8 cellular contexts compared by ENCODE assay signal in the genomic region with DNA sequence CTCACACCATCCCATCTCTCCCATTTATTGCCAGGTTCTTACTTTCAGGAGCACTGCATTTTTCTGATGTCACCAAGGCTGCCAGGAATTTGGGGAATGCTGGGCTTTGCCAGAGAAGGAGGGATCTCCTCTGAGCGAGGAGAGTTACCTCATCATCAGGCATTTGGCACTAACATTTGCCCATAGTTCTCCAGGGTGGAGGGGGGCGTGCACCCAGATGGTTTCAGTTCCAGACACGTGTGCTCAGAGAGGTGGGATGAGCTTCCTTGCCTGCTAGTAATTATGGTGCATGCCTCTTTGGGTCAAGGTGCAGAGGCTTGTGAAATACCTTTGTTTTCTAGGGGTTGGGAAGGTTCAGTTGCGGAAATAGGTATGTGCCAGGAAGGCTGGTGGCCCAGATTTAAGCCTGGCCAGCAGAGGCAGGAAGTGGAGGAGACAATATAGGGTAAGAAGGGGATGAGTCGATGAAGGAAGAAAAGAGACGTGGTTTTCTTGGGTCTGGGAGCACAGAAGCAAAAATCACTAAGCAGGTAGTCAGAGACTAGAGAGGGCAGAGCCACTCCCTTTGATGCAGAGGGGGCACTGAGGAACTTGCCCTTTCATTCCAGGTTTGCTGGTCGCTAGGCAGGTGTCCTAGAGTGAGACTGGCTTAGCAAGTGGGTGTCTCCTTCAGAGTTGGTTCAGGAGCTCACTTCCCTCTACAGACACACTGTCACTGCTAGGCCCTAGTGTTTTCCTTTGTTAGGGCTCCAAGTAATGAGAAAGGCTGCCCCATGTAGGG. TPM values are rescaled to one million over a fixed set of nuclear protein-coding genes. Genes with fewer than 3 reads are reported as not detected.
DNase-seq lines count a peak whose midpoint lies in the region; ATAC-seq and TF ChIP-seq lines count a peak whose summit lies in the region.

No MANE protein-coding gene starts in this region.

- H3K36me3 ChIP-seq in Caco-2 (ENCODE audit: control insufficient read depth, insufficient read depth, low read length), result no peaks in the 10 kb centered on the region; the same call in 1 of the 2 replicates

- no peaks in the 10 kb centered on the region for H3K27me3 ChIP-seq in Caco-2 (replicated peaks; ENCODE audit: control insufficient read depth, insufficient read depth, low read length)

- peak overlapping the region; percentile 89 for H3K27ac Mint-ChIP-seq in Caco-2 (ENCODE audit: unreplicated experiment)
- H3K27ac Mint-ChIP-seq in nephron, result peak overlapping the region in 2 of 3 experiments; percentile 1 to 33
- H3K27ac Mint-ChIP-seq in stimulated activated memory B cell treated with anti-CD40 and anti-IgM and Interleukin-4, amounts not matched to agents 10 μg/mL and 1 μg/mL and 100 μg/mL, for 72 hours, result no peak overlapping the region

- peaks cover 65% of the 10 kb centered on the region for H3K36me3 Mint-ChIP-seq in Caco-2 (ENCODE audit: insufficient read depth, unreplicated experiment)
- H3K36me3 Mint-ChIP-seq in nephron (ENCODE audit: low read depth), result no peaks in the 10 kb centered on the region
- no peaks in the 10 kb centered on the region for H3K36me3 Mint-ChIP-seq in stimulated activated memory B cell treated with anti-CD40 and anti-IgM and Interleukin-4, amounts not matched to agents 10 μg/mL and 1 μg/mL and 100 μg/mL, for 72 hours

- H3K4me1 Mint-ChIP-seq in Caco-2 (ENCODE audit: low read depth, unreplicated experiment) (peaks cover 62% of the 10 kb centered on the region), nephron (peaks cover 14% of the 10 kb centered on the region)
- H3K4me1 Mint-ChIP-seq in stimulated activated memory B cell treated with anti-CD40 and anti-IgM and Interleukin-4, amounts not matched to agents 10 μg/mL and 1 μg/mL and 100 μg/mL, for 72 hours, result no peaks in the 10 kb centered on the region

- CTCF ChIA-PET in Caco-2 (lab: Charles Lee), result no interaction called here

- H3K4me3 ChIP-seq in Caco-2 (ENCODE audit: low read depth, low read length) (no peak overlapping the region), epithelial cell of proximal tubule (ENCODE audit: low read depth, low read length) (peak overlapping the region; percentile 17)

- H3K27me3 Mint-ChIP-seq in Caco-2 (ENCODE audit: insufficient read depth, unreplicated experiment) (no peaks in the 10 kb centered on the region), nephron (ENCODE audit: low read depth) (no peaks in the 10 kb centered on the region)
- H3K27me3 Mint-ChIP-seq in stimulated activated memory B cell treated with anti-CD40 and anti-IgM and Interleukin-4, amounts not matched to agents 10 μg/mL and 1 μg/mL and 100 μg/mL, for 72 hours, result no peaks in the 10 kb centered on the region

- TF ChIP-seq CTCF in Caco-2 (IDR thresholded peaks at IDR 0.05; ENCODE audit: insufficient read depth in 1 of 2, low read depth in 1 of 2, low read length in 1 of 2, severe bottlenecking in 1 of 2, unreplicated experiment in 1 of 2), result no peak
- TF ChIP-seq CTCF in epithelial cell of proximal tubule (conservative IDR thresholded peaks at IDR 0.05; ENCODE audit: low read depth, low read length), result no peak
- TF ChIP-seq CTCF in nephron (IDR thresholded peaks at IDR 0.05; ENCODE audit: unreplicated experiment in 3 of 3), result no peak

- DNase-seq in Caco-2 (peak; percentile 92 to 96), NCI-H460 (ENCODE audit: extremely low read depth, low read depth) (peak; percentile 80), epithelial cell of proximal tubule (ENCODE audit: low read depth) (peak; percentile 89), putamen (ENCODE audit: low spot score) (no peak), COR-L47 (lab: John Stamatoyannopoulos, UW) (no peak)

- ATAC-seq in stimulated activated memory B cell treated with anti-CD40 and anti-IgM and Interleukin-4, amounts not matched to agents 10 μg/mL and 1 μg/mL and 100 μg/mL, for 72 hours, result no peak
- no peak for ATAC-seq in HG03378 (IDR thresholded peaks at IDR 0.05; ENCODE audit: unreplicated experiment)

- H3K9me3 ChIP-seq in Caco-2, result no peaks in the 10 kb centered on the region

- intact Hi-C loops in Caco-2 (cut with micrococcal nuclease; ENCODE audit: unreplicated experiment), result loop anchor here (5.0 kb wide), 2 partner anchors 45 to 290 kb away; a partner anchor contains a TSS

- H3K4me3 Mint-ChIP-seq in Caco-2 (ENCODE audit: unreplicated experiment) (peak overlapping the region; percentile 64), nephron (no peak overlapping the region)
- H3K4me3 Mint-ChIP-seq in stimulated activated memory B cell treated with anti-CD40 and anti-IgM and Interleukin-4, amounts not matched to agents 10 μg/mL and 1 μg/mL and 100 μg/mL, for 72 hours, result no peak overlapping the region

- H3K4me1 ChIP-seq in Caco-2, result peaks cover 65% of the 10 kb centered on the region

- no TSS peak for BruUV-seq in Caco-2 (replicated peaks; lab: Mats Ljungman, UMichigan)

- POLR2A ChIA-PET in Caco-2 (lab: Charles Lee), result interaction anchor here (0.7 to 1.0 kb wide), 8 partner anchors 10 to 293 kb away, joined by 3 to 7 read pairs (median 4); a partner anchor contains a TSS

- H3K9me3 Mint-ChIP-seq in Caco-2 (ENCODE audit: unreplicated experiment) (no peaks in the 10 kb centered on the region), nephron (no peaks in the 10 kb centered on the region)
- no peaks in the 10 kb centered on the region for H3K9me3 Mint-ChIP-seq in stimulated activated memory B cell treated with anti-CD40 and anti-IgM and Interleukin-4, amounts not matched to agents 10 μg/mL and 1 μg/mL and 100 μg/mL, for 72 hours

RNA-seq across cellular contexts. Expression of a gene that starts 7.2 kb away (rescaled TPM):
- total RNA-seq in Caco-2 (2022), result 34.9 and 36.6 TPM in 2 replicates
- 17.1 and 17.2 TPM in 2 replicates for total RNA-seq in NCI-H460 (2014; rRNA removed; shearing (Covaris generic))
- 19.6 and 25.9 TPM in 2 replicates for polyA plus RNA-seq in NCI-H460 (2014; cell fraction: nucleus; rRNA removed)
- total RNA-seq in epithelial cell of proximal tubule, result 33.5 and 39.2 TPM in 2 replicates

RNA-seq across cellular contexts. Expression of a gene that starts 36.1 kb away (rescaled TPM):
- total RNA-seq in Caco-2 (2022) (147 TPM in 2 replicates), epithelial cell of proximal tubule (9.5 and 10.1 TPM in 2 replicates)
- total RNA-seq in NCI-H460 (2014; rRNA removed; shearing (Covaris generic)), result 0.02 TPM in 1 of 2 replicates, not detected in the other
- 0.32 and 0.45 TPM in 2 replicates for polyA plus RNA-seq in NCI-H460 (2014; cell fraction: nucleus; rRNA removed)

Comparison
In these comparisons a context has a peak if more than half of its experiments do, and no peak if none do; other contexts are left out.
1. DNase-seq: peak in Caco-2 (2 of 2), NCI-H460 (single experiment) and epithelial cell of proximal tubule (single experiment); none in putamen (single experiment) and COR-L47 (single experiment).
2. RNA of a gene that starts 36.1 kb away (total RNA-seq): 147 TPM in Caco-2; 9.5 to 10.1 TPM in epithelial cell of proximal tubule and 0.02 TPM in NCI-H460; every median in the first group is over 10 times any median in the second.